ENCODE assay signal across 34 cellular contexts in genomic region chr16:14676633-14677032, GRCh38. TPM values are rescaled to one million over a fixed set of nuclear protein-coding genes. Genes with fewer than 3 reads are reported as not detected.
"Had no signal": no experiment of that assay in that cellular context is flagged by ENCODE, and none has a peak within 500 bp of the region (broad histone marks: within the 10 kb centered on the region; RNA-seq: fewer than 3 reads in every experiment).

No MANE protein-coding gene starts in this region.

- H3K9me3 ChIP-seq: colonic mucosa, esophagus squamous epithelium, gastrocnemius medialis, heart right ventricle, left lung, lower lobe of right lung, mucosa of descending colon had no signal

- FAIRE-seq: endometrium, islet of Langerhans, keratinocyte had no signal

- DNase-seq: colonic mucosa; cortex of kidney; effector CD8-positive, alpha-beta T cell; effector memory CD8-positive, alpha-beta T cell; endodermal cell; erythroblast; esophagus squamous epithelium; foreskin fibroblast; foreskin melanocyte; gastrocnemius medialis; glutamatergic neuron; head of caudate nucleus; heart right ventricle; hippocampal formation; left cardiac atrium; left lung; left ventricle myocardium superior; lower lobe of right lung; mesenchymal stem cell; mucosa of descending colon; naive B cell had no signal

- H3K27me3 ChIP-seq: colonic mucosa, gastrocnemius medialis, left lung had no signal

- H3K4me3 ChIP-seq: colonic mucosa, esophagus squamous epithelium, gastrocnemius medialis, heart right ventricle, left lung, lower lobe of right lung, mucosa of descending colon had no signal

- ATAC-seq: effector memory CD8-positive, alpha-beta T cell; esophagus mucosa; gastrocnemius medialis; heart right ventricle; left cardiac atrium; left lung; left ventricle myocardium superior; lower lobe of right lung; mucosa of descending colon had no signal

- H3K27ac ChIP-seq: colonic mucosa, epithelial cell of prostate, esophagus squamous epithelium, gastrocnemius medialis, heart right ventricle, left lung, lower lobe of right lung had no signal

- H3K36me3 ChIP-seq: colonic mucosa, esophagus squamous epithelium, gastrocnemius medialis, heart right ventricle, left lung, lower lobe of right lung had no signal

- H3K4me1 ChIP-seq: gastrocnemius medialis, heart right ventricle, left lung, lower lobe of right lung had no signal

RNA-seq across cellular contexts. Expression of gene PLA2G10, which starts 17.5 kb away (rescaled TPM):
- total RNA-seq: dermis microvascular lymphatic vessel endothelial cell, esophagus mucosa, gastrocnemius medialis, glomerular endothelial cell, heart right ventricle, kidney epithelial cell, left cardiac atrium, left ventricle myocardium superior, lower leg skin, lung microvascular endothelial cell, mesenteric fat pad, mesothelial cell of epicardium, myocyte had no signal
